17 cellular contexts compared by ENCODE assay signal in the genomic region with DNA sequence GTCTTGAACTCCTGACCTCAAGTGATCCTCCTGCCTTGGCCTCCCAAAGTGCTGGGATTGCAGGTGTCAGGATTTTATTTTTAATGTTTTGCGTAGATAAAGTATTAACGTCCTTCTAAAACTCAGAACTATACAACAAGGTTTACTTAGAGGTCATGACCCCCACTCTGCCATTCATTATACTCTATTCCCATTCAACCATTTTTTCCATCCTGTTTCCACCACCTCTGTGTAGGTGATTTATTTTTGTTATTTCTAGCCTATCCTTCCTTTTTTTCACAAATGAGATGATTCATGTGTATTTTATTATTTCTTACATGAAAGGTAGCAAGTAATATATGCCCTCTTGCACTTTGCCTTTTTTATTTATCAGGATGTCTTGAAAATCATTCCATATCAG.
A peak's percentile ranks its signal among the peaks of the same experiment; 100 is the strongest.
DNase-seq lines count a peak whose midpoint lies in the region; ATAC-seq and TF ChIP-seq lines count a peak whose summit lies in the region.
"Had no signal": no experiment of that assay in that cellular context is flagged by ENCODE, and none has a peak within 500 bp of the region (broad histone marks: within the 10 kb centered on the region; RNA-seq: fewer than 3 reads in every experiment).

No MANE protein-coding gene starts in this region.

- ATAC-seq in activated CD8-positive, alpha-beta T cell treated with anti-CD3 and anti-CD28 coated beads for 36 hours, result no peak
- ATAC-seq in activated CD8-positive, alpha-beta T cell treated with anti-CD3 and anti-CD28 coated beads, Interleukin-2, amount 10 ng/mL, durations not matched to agents 7 days and 5 days, result no peak
- no peak for ATAC-seq in activated T-cell treated with anti-CD3 and anti-CD28 coated beads, Interleukin-2, amount 50 U/mL, for 72 hours (replicated peaks in 1 of 2)
- ATAC-seq in GM23338, result no peak
- ATAC-seq: A549; CD8-positive, alpha-beta T cell had no signal

- peaks cover 21% of the 10 kb centered on the region for H3K4me1 Mint-ChIP-seq in activated CD8-positive, alpha-beta T cell treated with anti-CD3 and anti-CD28 coated beads for 36 hours (ENCODE audit: low read depth)
- H3K4me1 Mint-ChIP-seq in activated CD8-positive, alpha-beta T cell treated with anti-CD3 and anti-CD28 coated beads, Interleukin-2, amount 10 ng/mL, durations not matched to agents 7 days and 5 days (ENCODE audit: low read depth), result no peaks in the 10 kb centered on the region
- peaks cover 19% of the 10 kb centered on the region for H3K4me1 Mint-ChIP-seq in activated T-cell treated with anti-CD3 and anti-CD28 coated beads, Interleukin-2, amount 50 U/mL, for 72 hours (ENCODE audit: low read depth)
- no peaks in the 10 kb centered on the region for H3K4me1 Mint-ChIP-seq in GM23338

- H3K4me2 ChIP-seq in GM23338, result no peak overlapping the region
- H3K4me2 ChIP-seq: A549; BLaER1 treated with 17β-estradiol and CSF1 and Interleukin-3, amounts not matched to agents 10 nM and 100 nM had no signal

- no peak overlapping the region for H3K4me3 Mint-ChIP-seq in activated CD8-positive, alpha-beta T cell treated with anti-CD3 and anti-CD28 coated beads for 36 hours
- no peak overlapping the region for H3K4me3 Mint-ChIP-seq in activated CD8-positive, alpha-beta T cell treated with anti-CD3 and anti-CD28 coated beads, Interleukin-2, amount 10 ng/mL, durations not matched to agents 7 days and 5 days
- peak overlapping the region; percentile 2 to 44 for H3K4me3 Mint-ChIP-seq in activated T-cell treated with anti-CD3 and anti-CD28 coated beads, Interleukin-2, amount 50 U/mL, for 72 hours
- H3K4me3 Mint-ChIP-seq in GM23338, result no peak overlapping the region
- H3K4me3 Mint-ChIP-seq: B cell; CD4-positive, alpha-beta T cell; CD8-positive, alpha-beta T cell had no signal

- no peak for DNase-seq in activated CD8-positive, alpha-beta T cell treated with anti-CD3 and anti-CD28 coated beads for 36 hours
- no peak for DNase-seq in activated CD8-positive, alpha-beta T cell treated with anti-CD3 and anti-CD28 coated beads, Interleukin-2, amount 10 ng/mL, durations not matched to agents 7 days and 5 days
- no peak for DNase-seq in activated T-cell treated with anti-CD3 and anti-CD28 coated beads, Interleukin-2, amount 50 U/mL, for 72 hours
- DNase-seq in activated T-cell treated with anti-CD3 and anti-CD28 coated beads for 4 hours (no peak), GM23338 (ENCODE audit: low spot score) (no peak)
- DNase-seq: AML-193; Caco-2; Calu3; CD4-positive, alpha-beta T cell; CD8-positive, alpha-beta T cell; DMS79 treated with DMSO at 0.1 percent for 48 hours; GF-D8 had no signal

- no peaks in the 10 kb centered on the region for H3K36me3 Mint-ChIP-seq in activated CD8-positive, alpha-beta T cell treated with anti-CD3 and anti-CD28 coated beads for 36 hours (ENCODE audit: low read depth)
- H3K36me3 Mint-ChIP-seq in activated CD8-positive, alpha-beta T cell treated with anti-CD3 and anti-CD28 coated beads, Interleukin-2, amount 10 ng/mL, durations not matched to agents 7 days and 5 days (ENCODE audit: low read depth), result no peaks in the 10 kb centered on the region
- H3K36me3 Mint-ChIP-seq in activated T-cell treated with anti-CD3 and anti-CD28 coated beads, Interleukin-2, amount 50 U/mL, for 72 hours (ENCODE audit: insufficient read depth in 2 of 2), result no peaks in the 10 kb centered on the region
- H3K36me3 Mint-ChIP-seq in GM23338 (ENCODE audit: low read depth), result peaks cover 4% of the 10 kb centered on the region; the same call in 1 of the 3 replicates

- no peak overlapping the region for H2AFZ ChIP-seq in GM23338

- H3F3A ChIP-seq in GM23338 (replicated peaks; ENCODE audit: low read depth), result no peaks in the 10 kb centered on the region

- H3K9me3 Mint-ChIP-seq in activated CD8-positive, alpha-beta T cell treated with anti-CD3 and anti-CD28 coated beads for 36 hours, result no peaks in the 10 kb centered on the region
- H3K9me3 Mint-ChIP-seq in activated CD8-positive, alpha-beta T cell treated with anti-CD3 and anti-CD28 coated beads, Interleukin-2, amount 10 ng/mL, durations not matched to agents 7 days and 5 days (ENCODE audit: insufficient read depth), result no peaks in the 10 kb centered on the region
- no peaks in the 10 kb centered on the region for H3K9me3 Mint-ChIP-seq in activated T-cell treated with anti-CD3 and anti-CD28 coated beads, Interleukin-2, amount 50 U/mL, for 72 hours
- peaks cover 4% of the 10 kb centered on the region; the same call in 2 of the 3 replicates for H3K9me3 Mint-ChIP-seq in GM23338

- H3K36me3 ChIP-seq in GM23338 (ENCODE audit: insufficient read depth), result no peaks in the 10 kb centered on the region
- H3K36me3 ChIP-seq: BLaER1 treated with 17β-estradiol and CSF1 and Interleukin-3, amounts not matched to agents 10 nM and 100 nM had no signal

- POLR2A ChIA-PET in activated CD8-positive, alpha-beta T cell treated with anti-CD3 and anti-CD28 coated beads for 36 hours (lab: Charles Lee), result no interaction called here
- POLR2A ChIA-PET in activated CD8-positive, alpha-beta T cell treated with anti-CD3 and anti-CD28 coated beads, Interleukin-2, amount 10 ng/mL, durations not matched to agents 7 days and 5 days (lab: Charles Lee), result no interaction called here

- no peaks in the 10 kb centered on the region for H4K20me1 ChIP-seq in GM23338 (replicated peaks; ENCODE audit: insufficient read depth)

- intact Hi-C loops in activated CD8-positive, alpha-beta T cell treated with anti-CD3 and anti-CD28 coated beads for 36 hours (cut with micrococcal nuclease), result no loop called here

- no peaks in the 10 kb centered on the region for H3K27me3 ChIP-seq in GM23338 (ENCODE audit: insufficient read depth)
- H3K27me3 ChIP-seq: BLaER1 treated with 17β-estradiol and CSF1 and Interleukin-3, amounts not matched to agents 10 nM and 100 nM had no signal

- CTCF ChIA-PET in activated CD8-positive, alpha-beta T cell treated with anti-CD3 and anti-CD28 coated beads for 36 hours (lab: Charles Lee), result no interaction called here
- CTCF ChIA-PET in activated CD8-positive, alpha-beta T cell treated with anti-CD3 and anti-CD28 coated beads, Interleukin-2, amount 10 ng/mL, durations not matched to agents 7 days and 5 days (lab: Charles Lee), result interaction anchor here (1.6 kb wide), 1 partner anchor 256 kb away, joined by 11 read pairs; no protein-coding TSS in a partner anchor

- peak overlapping the region; percentile 10 for H3K27ac Mint-ChIP-seq in activated CD8-positive, alpha-beta T cell treated with anti-CD3 and anti-CD28 coated beads for 36 hours
- H3K27ac Mint-ChIP-seq in activated CD8-positive, alpha-beta T cell treated with anti-CD3 and anti-CD28 coated beads, Interleukin-2, amount 10 ng/mL, durations not matched to agents 7 days and 5 days, result no peak overlapping the region
- H3K27ac Mint-ChIP-seq in activated T-cell treated with anti-CD3 and anti-CD28 coated beads, Interleukin-2, amount 50 U/mL, for 72 hours, result peak overlapping the region; percentile 36
- no peak overlapping the region for H3K27ac Mint-ChIP-seq in GM23338
- H3K27ac Mint-ChIP-seq: B cell; CD4-positive, alpha-beta T cell; CD8-positive, alpha-beta T cell had no signal

- no peaks in the 10 kb centered on the region for H3K9me2 ChIP-seq in GM23338 (ENCODE audit: insufficient read depth)

- no peak overlapping the region for H3K27ac ChIP-seq in GM23338 (ENCODE audit: low read depth)
- H3K27ac ChIP-seq: 22Rv1; A549; BLaER1 treated with 17β-estradiol and CSF1 and Interleukin-3, amounts not matched to agents 10 nM and 100 nM; C4-2B had no signal

- no peak overlapping the region for H3K4me3 ChIP-seq in GM23338
- H3K4me3 ChIP-seq: A549; BLaER1 treated with 17β-estradiol and CSF1 and Interleukin-3, amounts not matched to agents 10 nM and 100 nM had no signal

- TF ChIP-seq CTCF in activated CD8-positive, alpha-beta T cell treated with anti-CD3 and anti-CD28 coated beads for 36 hours (IDR thresholded peaks at IDR 0.05), result no peak
- TF ChIP-seq CTCF in GM23338 (conservative IDR thresholded peaks at IDR 0.05; ENCODE audit: low read depth in 2 of 2), result no peak

- no peaks in the 10 kb centered on the region for H3K27me3 Mint-ChIP-seq in activated CD8-positive, alpha-beta T cell treated with anti-CD3 and anti-CD28 coated beads for 36 hours
- no peaks in the 10 kb centered on the region for H3K27me3 Mint-ChIP-seq in activated CD8-positive, alpha-beta T cell treated with anti-CD3 and anti-CD28 coated beads, Interleukin-2, amount 10 ng/mL, durations not matched to agents 7 days and 5 days (ENCODE audit: low read depth)
- H3K27me3 Mint-ChIP-seq in activated T-cell treated with anti-CD3 and anti-CD28 coated beads, Interleukin-2, amount 50 U/mL, for 72 hours (ENCODE audit: low read depth), result no peaks in the 10 kb centered on the region
- peaks cover 2% of the 10 kb centered on the region for H3K27me3 Mint-ChIP-seq in GM23338 (ENCODE audit: insufficient read depth, low read depth, poor library complexity)
- H3K27me3 Mint-ChIP-seq: B cell; CD4-positive, alpha-beta T cell had no signal

- peaks cover 3% of the 10 kb centered on the region; the same call in 1 of the 2 replicates for H3K79me2 ChIP-seq in GM23338 (replicated peaks; ENCODE audit: insufficient read depth)

- H3K4me1 ChIP-seq in GM23338 (ENCODE audit: insufficient read depth), result no peaks in the 10 kb centered on the region
- H3K4me1 ChIP-seq: A549, Caco-2 had no signal

TF ChIP-seq in GM23338, 12 proteins besides CTCF, POLR2A, EP300 and RAD21 (continues in another document):
- TF ChIP-seq STAT1 (IDR thresholded peaks at IDR 0.05; ENCODE audit: unreplicated experiment) (no peak), POLR2AphosphoS5 (IDR thresholded peaks at IDR 0.05; ENCODE audit: low read depth) (no peak), CREB1 (CRISPR knock-in tag; IDR thresholded peaks at IDR 0.05; ENCODE audit: low read depth) (no peak), ZNF114 (CRISPR knock-in tag; IDR thresholded peaks at IDR 0.05) (no peak), JUNB (IDR thresholded peaks at IDR 0.05; ENCODE audit: unreplicated experiment) (no peak), EZH2 (IDR thresholded peaks at IDR 0.05; ENCODE audit: low read depth, unreplicated experiment) (no peak)

Comparison
In these comparisons a context has a peak if more than half of its experiments do, and no peak if none do; other contexts are left out.
1. H3K27ac Mint-ChIP-seq: peak in activated CD8-positive, alpha-beta T cell treated with anti-CD3 and anti-CD28 coated beads for 36 hours (single experiment) and activated T-cell treated with anti-CD3 and anti-CD28 coated beads, Interleukin-2, amount 50 U/mL, for 72 hours (single experiment); none in activated CD8-positive, alpha-beta T cell treated with anti-CD3 and anti-CD28 coated beads, Interleukin-2, amount 10 ng/mL, durations not matched to agents 7 days and 5 days (single experiment) and GM23338 (single experiment).
2. H3K4me3 Mint-ChIP-seq: peak in activated T-cell treated with anti-CD3 and anti-CD28 coated beads, Interleukin-2, amount 50 U/mL, for 72 hours (2 of 2); none in activated CD8-positive, alpha-beta T cell treated with anti-CD3 and anti-CD28 coated beads for 36 hours (single experiment), activated CD8-positive, alpha-beta T cell treated with anti-CD3 and anti-CD28 coated beads, Interleukin-2, amount 10 ng/mL, durations not matched to agents 7 days and 5 days (single experiment) and GM23338 (single experiment).